30 cellular contexts compared by ENCODE assay signal in genomic region chr11:99968336-99968735, GRCh38.
"Had no signal": no experiment of that assay in that cellular context is flagged by ENCODE, and none has a peak within 500 bp of the region (broad histone marks: within the 10 kb centered on the region; RNA-seq: fewer than 3 reads in every experiment).

No MANE protein-coding gene starts in this region.

- H3K9me3 ChIP-seq: adrenal gland, colonic mucosa had no signal

- H3K4me3 ChIP-seq: adrenal gland, colonic mucosa had no signal

- H3K27me3 ChIP-seq: adrenal gland, brain microvascular endothelial cell, colonic mucosa had no signal

- ATAC-seq: activated CD4-positive, CD25-positive, alpha-beta regulatory T cell treated with anti-CD3 and anti-CD28 coated beads, Interleukin-2, amount 50 U/mL, for 24 hours; activated CD8-positive, alpha-beta T cell treated with anti-CD3 and anti-CD28 coated beads for 36 hours; activated naive CD8-positive, alpha-beta T cell treated with anti-CD3 and anti-CD28 coated beads, Interleukin-2, amount 50 U/mL, for 24 hours; activated T-cell treated with anti-CD3 and anti-CD28 coated beads, Interleukin-2, amount 50 U/mL, for 4 hours; activated T-helper 17 cell treated with anti-CD3 and anti-CD28 coated beads, Interleukin-2, amount 50 U/mL, for 72 hours; esophagus mucosa; T-helper 17 cell had no signal

- H3K27ac ChIP-seq: adrenal gland, brain microvascular endothelial cell, colonic mucosa, WERI-Rb-1 had no signal

- FAIRE-seq: astrocyte, bronchial epithelial cell, endometrium, endothelial cell of umbilical vein, frontal cortex had no signal

- H3K4me1 ChIP-seq: adrenal gland, colonic mucosa had no signal

- H3K36me3 ChIP-seq: adrenal gland, brain microvascular endothelial cell, colonic mucosa, WERI-Rb-1 had no signal

- DNase-seq: activated B cell treated with CpG ODN at 0.5 μM for 24 hours; activated CD4-positive, alpha-beta T cell treated with anti-CD3 and anti-CD28 coated beads for 48 hours; activated CD4-positive, alpha-beta T cell treated with anti-CD3 and anti-CD28 coated beads, Interleukin-2, amount 50 U/mL, for 1 hour; activated CD4-positive, alpha-beta T cell treated with anti-CD3 and anti-CD28 coated beads, Interleukin-2, amount 50 U/mL, for 48 hours; activated CD8-positive, alpha-beta memory T cell treated with anti-CD3 and anti-CD28 coated beads for 24 hours; activated CD8-positive, alpha-beta T cell treated with anti-CD3 and anti-CD28 coated beads for 36 hours; activated effector memory CD4-positive, alpha-beta T cell treated with Interleukin-2 at 50 U/mL for 16 hours; activated naive CD4-positive, alpha-beta T cell treated with anti-CD3 and anti-CD28 coated beads for 36 hours; activated naive CD8-positive, alpha-beta T cell treated with anti-CD3 and anti-CD28 coated beads for 36 hours; activated naive CD8-positive, alpha-beta T cell treated with anti-CD3 and anti-CD28 coated beads, Interleukin-2, amount 50 U/mL, for 24 hours; activated T-cell treated with anti-CD3 and anti-CD28 coated beads, Interleukin-2, amount 50 U/mL, for 4 hours; adrenal gland; anterior cingulate cortex; brain microvascular endothelial cell; colonic mucosa; effector CD8-positive, alpha-beta T cell; foreskin fibroblast; head of caudate nucleus; T-helper 1 cell; T-helper 17 cell; T1000; WERI-Rb-1 had no signal
